ENCODE assay signal across 11 cellular contexts in the genomic region with DNA sequence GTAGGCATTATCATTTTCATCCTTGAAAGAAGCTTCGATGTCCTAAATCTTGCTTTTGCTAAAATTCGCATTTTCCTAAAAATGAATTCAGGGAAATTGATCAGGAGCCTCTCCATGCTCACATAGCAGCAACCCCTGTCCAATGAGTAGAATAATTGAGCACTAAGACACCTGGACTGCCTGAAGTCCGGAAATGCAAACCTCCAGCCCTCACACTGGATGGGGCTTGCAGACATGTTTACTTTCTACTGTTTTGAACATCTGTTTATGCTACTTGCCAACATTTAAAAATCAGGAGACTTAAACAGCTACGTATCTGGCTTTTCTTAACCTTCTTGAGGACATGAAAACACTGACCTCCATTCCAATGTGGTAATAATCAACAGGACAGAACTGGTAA.
"Had no signal": no experiment of that assay in that cellular context is flagged by ENCODE, and none has a peak within 500 bp of the region (broad histone marks: within the 10 kb centered on the region; RNA-seq: fewer than 3 reads in every experiment).

No MANE protein-coding gene starts in this region.

- DNase-seq: activated CD4-positive, alpha-beta T cell treated with anti-CD3 and anti-CD28 coated beads, Interleukin-2, amount 50 U/mL, for 4 hours; activated CD4-positive, CD25-positive, alpha-beta regulatory T cell treated with anti-CD3 and anti-CD28 coated beads, Interleukin-2, amount 50 U/mL, for 72 hours; activated effector memory CD4-positive, alpha-beta T cell treated with anti-CD3 and anti-CD28 coated beads, Interleukin-2, amount 50 U/mL, for 16 hours; activated T-cell treated with anti-CD3 and anti-CD28 coated beads, Interleukin-2, amount 50 U/mL, for 24 hours; amniotic stem cell; brain microvascular endothelial cell; effector memory CD8-positive, alpha-beta T cell; sigmoid colon; stimulated activated CD4-positive, alpha-beta T cell treated with anti-CD3 and anti-CD28 coated beads, Interleukin-2, amount 100 ng/mL, for 24 hours; stimulated activated naive CD4-positive, alpha-beta T cell treated with Interleukin-2 at 50 U/mL for 16 hours; trophoblast cell had no signal
